Comparison of ENCODE assay signal across 1 cellular context in genomic region chr1:25435315-25436103, GRCh38.
TF ChIP-seq lines count a peak whose summit lies in the region.

No MANE protein-coding gene starts in this region.

TF ChIP-seq in endothelial cell of umbilical vein, 7 proteins besides CTCF, POLR2A, EP300 and RAD21 (continued from another document):
- TF ChIP-seq GATA2 (IDR thresholded peaks at IDR 0.05; ENCODE audit: insufficient read depth, insufficient read length, low read depth, low read length) = no peak
- TF ChIP-seq EZH2 (IDR thresholded peaks at IDR 0.05; ENCODE audit: borderline replicate concordance, low read depth, low read length, severe bottlenecking) = no peak
TF ChIP-seq in endothelial cell of umbilical vein: peak in this region for 0.
